ENCODE assay signal across 2 cellular contexts in genomic region chr4:3355266-3355748, GRCh38.
A peak's percentile ranks its signal among the peaks of the same experiment; 100 is the strongest.
TF ChIP-seq lines count a peak whose summit lies in the region.

No MANE protein-coding gene starts in this region.

TF ChIP-seq in GM12878, 131 proteins besides CTCF, POLR2A, EP300 and RAD21 (continued from another document and continues in another):
- TF ChIP-seq ZNF384 (IDR thresholded peaks at IDR 0.05; ENCODE audit: borderline replicate concordance, low read depth, low read length) (no peak), ETV6 (conservative IDR thresholded peaks at IDR 0.05 in 1 of 2, IDR thresholded peaks at IDR 0.05 in 1 of 2; ENCODE audit: borderline replicate concordance in 1 of 2, low read depth in 1 of 2) (peak in 1 of 2 experiments; percentile 78; a peak in 1 of 4 replicates), SIN3A (IDR thresholded peaks at IDR 0.05; ENCODE audit: low read depth, low read length) (no peak), MXI1 (IDR thresholded peaks at IDR 0.05; ENCODE audit: low read depth, low read length) (no peak), HDAC6 (IDR thresholded peaks at IDR 0.05; ENCODE audit: unreplicated experiment) (no peak), NR2F1 (conservative IDR thresholded peaks at IDR 0.05) (no peak), ZNF217 (IDR thresholded peaks at IDR 0.05) (peak; percentile 98), ASH2L (IDR thresholded peaks at IDR 0.05; ENCODE audit: borderline replicate concordance, low read depth) (no peak), POU2F2 (IDR thresholded peaks at IDR 0.05; ENCODE audit: borderline replicate concordance, low read depth, low read length) (peak; percentile 47; the same call in 1 of the 3 replicates), ZNF24 (IDR thresholded peaks at IDR 0.05) (peak; percentile 80; the same call in 1 of the 2 replicates), TAF1 (IDR thresholded peaks at IDR 0.05; ENCODE audit: borderline replicate concordance, low read depth, low read length) (no peak), SREBF2 (IDR thresholded peaks at IDR 0.05; ENCODE audit: low read length) (no peak), TARDBP (IDR thresholded peaks at IDR 0.05; ENCODE audit: borderline replicate concordance) (no peak), TCF7 (IDR thresholded peaks at IDR 0.05; ENCODE audit: borderline replicate concordance) (no peak), ESRRA (IDR thresholded peaks at IDR 0.05; ENCODE audit: low read length) (no peak), KAT2A (conservative IDR thresholded peaks at IDR 0.05; ENCODE audit: control insufficient read depth, low read depth, low read length) (no peak), ZNF622 (IDR thresholded peaks at IDR 0.05) (no peak), SMAD1 (IDR thresholded peaks at IDR 0.05; ENCODE audit: low read depth, partially characterized antibody) (no peak)
- TF ChIP-seq, protein P1, sequence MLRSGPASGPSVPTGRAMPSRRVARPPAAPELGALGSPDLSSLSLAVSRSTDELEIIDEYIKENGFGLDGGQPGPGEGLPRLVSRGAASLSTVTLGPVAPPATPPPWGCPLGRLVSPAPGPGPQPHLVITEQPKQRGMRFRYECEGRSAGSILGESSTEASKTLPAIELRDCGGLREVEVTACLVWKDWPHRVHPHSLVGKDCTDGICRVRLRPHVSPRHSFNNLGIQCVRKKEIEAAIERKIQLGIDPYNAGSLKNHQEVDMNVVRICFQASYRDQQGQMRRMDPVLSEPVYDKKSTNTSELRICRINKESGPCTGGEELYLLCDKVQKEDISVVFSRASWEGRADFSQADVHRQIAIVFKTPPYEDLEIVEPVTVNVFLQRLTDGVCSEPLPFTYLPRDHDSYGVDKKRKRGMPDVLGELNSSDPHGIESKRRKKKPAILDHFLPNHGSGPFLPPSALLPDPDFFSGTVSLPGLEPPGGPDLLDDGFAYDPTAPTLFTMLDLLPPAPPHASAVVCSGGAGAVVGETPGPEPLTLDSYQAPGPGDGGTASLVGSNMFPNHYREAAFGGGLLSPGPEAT (IDR thresholded peaks at IDR 0.05; ENCODE audit: low read depth), result peak; percentile 84
- TF ChIP-seq, protein P2, sequence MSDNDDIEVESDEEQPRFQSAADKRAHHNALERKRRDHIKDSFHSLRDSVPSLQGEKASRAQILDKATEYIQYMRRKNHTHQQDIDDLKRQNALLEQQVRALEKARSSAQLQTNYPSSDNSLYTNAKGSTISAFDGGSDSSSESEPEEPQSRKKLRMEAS (IDR thresholded peaks at IDR 0.05; ENCODE audit: low read depth, low read length), result no peak
- TF ChIP-seq, protein P3, sequence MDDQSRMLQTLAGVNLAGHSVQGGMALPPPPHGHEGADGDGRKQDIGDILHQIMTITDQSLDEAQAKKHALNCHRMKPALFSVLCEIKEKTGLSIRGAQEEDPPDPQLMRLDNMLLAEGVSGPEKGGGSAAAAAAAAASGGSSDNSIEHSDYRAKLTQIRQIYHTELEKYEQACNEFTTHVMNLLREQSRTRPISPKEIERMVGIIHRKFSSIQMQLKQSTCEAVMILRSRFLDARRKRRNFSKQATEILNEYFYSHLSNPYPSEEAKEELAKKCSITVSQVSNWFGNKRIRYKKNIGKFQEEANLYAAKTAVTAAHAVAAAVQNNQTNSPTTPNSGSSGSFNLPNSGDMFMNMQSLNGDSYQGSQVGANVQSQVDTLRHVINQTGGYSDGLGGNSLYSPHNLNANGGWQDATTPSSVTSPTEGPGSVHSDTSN (IDR thresholded peaks at IDR 0.05; ENCODE audit: insufficient replicate concordance, low read depth, low read length), result no peak
- TF ChIP-seq, protein P4, sequence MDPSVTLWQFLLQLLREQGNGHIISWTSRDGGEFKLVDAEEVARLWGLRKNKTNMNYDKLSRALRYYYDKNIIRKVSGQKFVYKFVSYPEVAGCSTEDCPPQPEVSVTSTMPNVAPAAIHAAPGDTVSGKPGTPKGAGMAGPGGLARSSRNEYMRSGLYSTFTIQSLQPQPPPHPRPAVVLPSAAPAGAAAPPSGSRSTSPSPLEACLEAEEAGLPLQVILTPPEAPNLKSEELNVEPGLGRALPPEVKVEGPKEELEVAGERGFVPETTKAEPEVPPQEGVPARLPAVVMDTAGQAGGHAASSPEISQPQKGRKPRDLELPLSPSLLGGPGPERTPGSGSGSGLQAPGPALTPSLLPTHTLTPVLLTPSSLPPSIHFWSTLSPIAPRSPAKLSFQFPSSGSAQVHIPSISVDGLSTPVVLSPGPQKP (IDR thresholded peaks at IDR 0.05; ENCODE audit: low read depth, low read length), result 0 out of 2 replicates have a peak, but pooled peaks have one; percentile 42
- TF ChIP-seq, protein P5, sequence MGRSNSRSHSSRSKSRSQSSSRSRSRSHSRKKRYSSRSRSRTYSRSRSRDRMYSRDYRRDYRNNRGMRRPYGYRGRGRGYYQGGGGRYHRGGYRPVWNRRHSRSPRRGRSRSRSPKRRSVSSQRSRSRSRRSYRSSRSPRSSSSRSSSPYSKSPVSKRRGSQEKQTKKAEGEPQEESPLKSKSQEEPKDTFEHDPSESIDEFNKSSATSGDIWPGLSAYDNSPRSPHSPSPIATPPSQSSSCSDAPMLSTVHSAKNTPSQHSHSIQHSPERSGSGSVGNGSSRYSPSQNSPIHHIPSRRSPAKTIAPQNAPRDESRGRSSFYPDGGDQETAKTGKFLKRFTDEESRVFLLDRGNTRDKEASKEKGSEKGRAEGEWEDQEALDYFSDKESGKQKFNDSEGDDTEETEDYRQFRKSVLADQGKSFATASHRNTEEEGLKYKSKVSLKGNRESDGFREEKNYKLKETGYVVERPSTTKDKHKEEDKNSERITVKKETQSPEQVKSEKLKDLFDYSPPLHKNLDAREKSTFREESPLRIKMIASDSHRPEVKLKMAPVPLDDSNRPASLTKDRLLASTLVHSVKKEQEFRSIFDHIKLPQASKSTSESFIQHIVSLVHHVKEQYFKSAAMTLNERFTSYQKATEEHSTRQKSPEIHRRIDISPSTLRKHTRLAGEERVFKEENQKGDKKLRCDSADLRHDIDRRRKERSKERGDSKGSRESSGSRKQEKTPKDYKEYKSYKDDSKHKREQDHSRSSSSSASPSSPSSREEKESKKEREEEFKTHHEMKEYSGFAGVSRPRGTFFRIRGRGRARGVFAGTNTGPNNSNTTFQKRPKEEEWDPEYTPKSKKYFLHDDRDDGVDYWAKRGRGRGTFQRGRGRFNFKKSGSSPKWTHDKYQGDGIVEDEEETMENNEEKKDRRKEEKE (IDR thresholded peaks at IDR 0.05), result no peak
- TF ChIP-seq, protein P6, sequence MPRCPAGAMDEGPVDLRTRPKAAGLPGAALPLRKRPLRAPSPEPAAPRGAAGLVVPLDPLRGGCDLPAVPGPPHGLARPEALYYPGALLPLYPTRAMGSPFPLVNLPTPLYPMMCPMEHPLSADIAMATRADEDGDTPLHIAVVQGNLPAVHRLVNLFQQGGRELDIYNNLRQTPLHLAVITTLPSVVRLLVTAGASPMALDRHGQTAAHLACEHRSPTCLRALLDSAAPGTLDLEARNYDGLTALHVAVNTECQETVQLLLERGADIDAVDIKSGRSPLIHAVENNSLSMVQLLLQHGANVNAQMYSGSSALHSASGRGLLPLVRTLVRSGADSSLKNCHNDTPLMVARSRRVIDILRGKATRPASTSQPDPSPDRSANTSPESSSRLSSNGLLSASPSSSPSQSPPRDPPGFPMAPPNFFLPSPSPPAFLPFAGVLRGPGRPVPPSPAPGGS (IDR thresholded peaks at IDR 0.05; ENCODE audit: borderline replicate concordance, insufficient read depth, low read depth, low read length, poor library complexity, severe bottlenecking), result no peak

TF ChIP-seq in GM23338, 12 proteins besides CTCF, POLR2A, EP300 and RAD21:
- TF ChIP-seq REST (IDR thresholded peaks at IDR 0.05; ENCODE audit: unreplicated experiment), result no peak
- no peak for TF ChIP-seq ZNF114 (CRISPR knock-in tag; IDR thresholded peaks at IDR 0.05)
- no peak for TF ChIP-seq JUNB (IDR thresholded peaks at IDR 0.05; ENCODE audit: unreplicated experiment)
- no peak for TF ChIP-seq ZNF462 (CRISPR knock-in tag; IDR thresholded peaks at IDR 0.05)
- no peak for TF ChIP-seq EZH2 (IDR thresholded peaks at IDR 0.05; ENCODE audit: low read depth, unreplicated experiment)
- no peak for TF ChIP-seq ZNF331 (CRISPR knock-in tag; IDR thresholded peaks at IDR 0.05; ENCODE audit: low read depth)
- no peak for TF ChIP-seq ETS1 (IDR thresholded peaks at IDR 0.05)
- no peak for TF ChIP-seq CREB1 (CRISPR knock-in tag; IDR thresholded peaks at IDR 0.05; ENCODE audit: low read depth)
- TF ChIP-seq EZH2phosphoT487 (IDR thresholded peaks at IDR 0.05; ENCODE audit: unreplicated experiment), result no peak
- TF ChIP-seq STAT1 (IDR thresholded peaks at IDR 0.05; ENCODE audit: unreplicated experiment), result no peak
- TF ChIP-seq NANOG (IDR thresholded peaks at IDR 0.05; ENCODE audit: borderline replicate concordance), result no peak
- TF ChIP-seq POLR2AphosphoS5 (IDR thresholded peaks at IDR 0.05; ENCODE audit: low read depth), result no peak
